10 cellular contexts compared by ENCODE assay signal in the genomic region with DNA sequence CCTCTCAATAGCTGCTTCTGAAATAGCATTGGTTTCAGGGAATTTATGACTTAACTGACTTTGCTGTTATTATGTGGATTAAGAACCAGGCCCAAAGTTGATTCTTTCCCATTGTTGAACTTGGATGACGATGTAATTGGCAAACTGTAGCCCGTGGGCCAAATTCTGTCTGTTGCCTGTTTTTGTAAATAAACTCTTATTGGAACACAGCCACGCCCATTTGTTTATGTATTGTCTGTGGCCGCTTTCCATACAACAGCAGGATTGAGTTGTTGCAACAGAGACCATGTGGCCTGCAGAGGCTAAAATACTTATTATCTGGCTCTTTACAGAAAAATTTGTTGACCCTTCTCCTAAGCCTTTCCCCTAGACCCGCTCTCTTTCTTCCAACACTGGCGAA.
"Had no signal": no experiment of that assay in that cellular context is flagged by ENCODE, and none has a peak within 500 bp of the region (broad histone marks: within the 10 kb centered on the region; RNA-seq: fewer than 3 reads in every experiment).

No MANE protein-coding gene starts in this region.

- DNase-seq: activated CD4-positive, CD25-positive, alpha-beta regulatory T cell; activated naive CD4-positive, alpha-beta T cell treated with anti-CD3 and anti-CD28 coated beads, Interleukin-2, amount 10 ng/mL, durations not matched to agents 7 days and 5 days; dorsolateral prefrontal cortex; lower lobe of right lung; naive thymus-derived CD4-positive, alpha-beta T cell; pancreas; stimulated activated CD4-positive, alpha-beta T cell treated with anti-CD3 and anti-CD28 coated beads, Interleukin-2, amount 100 ng/mL, for 48 hours had no signal

- H3K4me1 ChIP-seq: lower lobe of right lung, pancreas had no signal

- H3K27ac ChIP-seq: cardiac muscle cell, dorsolateral prefrontal cortex, lower lobe of right lung, pancreas had no signal

- H3K9me3 ChIP-seq: pancreas had no signal

- ATAC-seq: activated T-helper 17 cell treated with anti-CD3 and anti-CD28 coated beads, Interleukin-2, amount 50 U/mL, for 72 hours; lower lobe of right lung; naive thymus-derived CD4-positive, alpha-beta T cell; pancreas; stimulated activated memory B cell treated with anti-CD40 and anti-IgM and Interleukin-4, amounts not matched to agents 10 μg/mL and 1 μg/mL and 100 μg/mL, for 72 hours had no signal

- H3K36me3 ChIP-seq: cardiac muscle cell, lower lobe of right lung, pancreas had no signal

- H3K27me3 ChIP-seq: pancreas had no signal

- H3K4me3 ChIP-seq: cardiac muscle cell, dorsolateral prefrontal cortex, lower lobe of right lung, pancreas had no signal
